ENCODE assay signal across 10 cellular contexts in genomic region chr1:84358695-84359094, GRCh38. TPM values are rescaled to one million over a fixed set of nuclear protein-coding genes. Genes with fewer than 3 reads are reported as not detected.
"Had no signal": no experiment of that assay in that cellular context is flagged by ENCODE, and none has a peak within 500 bp of the region (broad histone marks: within the 10 kb centered on the region; RNA-seq: fewer than 3 reads in every experiment).

No MANE protein-coding gene starts in this region.

- H3K27ac ChIP-seq: HL-60, KMS-11 had no signal

- H3K9ac ChIP-seq: KMS-11 had no signal

- H3K4me3 ChIP-seq: K562 had no signal

- ATAC-seq: K562 had no signal

- DNase-seq: IMR-90, KBM-7, KG1 had no signal

- FAIRE-seq: HTR-8/SVneo, K562 had no signal

- H3K4me2 ChIP-seq: KMS-11 had no signal

RNA-seq across cellular contexts. Expression of gene DNASE2B, which starts 39.6 kb away (rescaled TPM):
- total RNA-seq: HT-29, HT1080, IMR-90, K562 had no signal
- polyA plus RNA-seq: IgD-negative memory B cell, IMR-90, K562 had no signal

RNA-seq across cellular contexts. Expression of gene SAMD13, which starts 57.2 kb away (rescaled TPM):
- polyA plus RNA-seq: IgD-negative memory B cell had no signal
